In the genomic region with DNA sequence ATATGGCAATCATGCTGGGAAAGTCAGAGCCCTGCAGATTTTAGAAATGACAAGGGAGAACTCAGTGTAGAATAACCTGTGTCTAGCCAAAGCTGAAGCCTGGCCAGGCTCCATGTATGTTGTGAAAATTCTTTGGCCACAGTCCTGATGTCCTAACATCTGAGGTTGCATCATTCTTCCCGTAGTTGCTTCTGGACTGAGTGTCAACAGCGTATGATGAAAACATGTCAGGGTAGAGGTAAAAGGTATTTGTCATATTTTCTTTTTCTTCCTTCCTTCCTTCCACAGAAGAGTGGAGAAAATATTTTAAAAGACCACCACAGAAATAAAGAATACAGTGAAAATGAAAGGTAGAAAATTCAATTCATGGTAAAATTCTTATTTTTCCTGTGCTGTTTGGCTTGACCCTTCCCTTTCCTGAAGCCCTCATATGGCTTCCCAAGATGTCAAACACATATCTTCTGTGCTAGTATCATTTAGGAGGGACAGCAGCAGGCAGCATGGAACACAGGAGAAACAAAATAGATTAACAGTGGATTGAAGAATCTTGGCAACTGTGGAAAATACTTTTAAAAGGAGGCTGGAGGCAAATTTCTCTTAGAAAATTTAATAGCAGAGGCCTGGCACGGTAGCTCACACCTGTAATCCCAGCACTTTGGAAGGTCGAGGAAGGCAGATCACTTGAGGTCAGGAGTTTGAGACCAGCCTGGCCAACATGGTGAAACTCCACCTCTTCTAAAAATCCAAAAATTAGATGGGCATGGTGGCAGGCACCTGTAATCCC, we compare ENCODE assay signal across 9 cellular contexts. TPM values are rescaled to one million over a fixed set of nuclear protein-coding genes. Genes with fewer than 3 reads are reported as not detected.
DNase-seq lines count a peak whose midpoint lies in the region; TF ChIP-seq lines count a peak whose summit lies in the region.
"Had no signal": no experiment of that assay in that cellular context is flagged by ENCODE, and none has a peak within 500 bp of the region (broad histone marks: within the 10 kb centered on the region; RNA-seq: fewer than 3 reads in every experiment).

No MANE protein-coding gene starts in this region.

- no peaks in the 10 kb centered on the region for H3K4me1 ChIP-seq in testis

- DNase-seq in HL-60 (ENCODE audit: low read depth in 1 of 2, low spot score in 1 of 2) (peak; percentile 79 to 86), astrocyte of the cerebellum (ENCODE audit: low read depth) (peak; percentile 55), iris pigment epithelial cell (ENCODE audit: low read depth) (peak; percentile 96), testis (peak; percentile 31), occipital lobe (lab: John Stamatoyannopoulos, UW) (no peak), NCI-H1417 treated with DMSO at 0.1 percent for 48 hours (lab: John Stamatoyannopoulos, UW) (no peak)
- no peak for DNase-seq in activated CD4-positive, alpha-beta T cell treated with anti-CD3 and anti-CD28 coated beads for 48 hours
- DNase-seq in activated CD4-positive, alpha-beta T cell treated with anti-CD3 and anti-CD28 coated beads for 4 hours, result no peak
- DNase-seq: NCI-H524 treated with DMSO at 0.1 percent for 48 hours had no signal

- in situ Hi-C loops in astrocyte of the cerebellum (cut with HindIII; ENCODE audit: low sequenced_read_pairs), result no loop called here

- H3K27ac ChIP-seq in HL-60 (replicated peaks), result peak overlapping the region; percentile 60
- H3K27ac ChIP-seq in testis, result no peak overlapping the region

- WGBS in testis, 2 donors, result 72 to 74% methylated on average over 4 of the region's 4 CpGs

- intact Hi-C loops in testis (cut with DNase I; ENCODE audit: low total_unique reads), result no loop called here

- H3K9me3 ChIP-seq in testis, result no peaks in the 10 kb centered on the region

- no peak overlapping the region for H3K4me3 ChIP-seq in HL-60 (replicated peaks; ENCODE audit: insufficient read depth, low read length)
- H3K4me3 ChIP-seq in astrocyte of the cerebellum (ENCODE audit: low read depth, low read length), result no peak overlapping the region
- no peak overlapping the region for H3K4me3 ChIP-seq in testis

- H3K27me3 ChIP-seq in HL-60 (ENCODE audit: insufficient read depth, poor library complexity, severe bottlenecking) (no peaks in the 10 kb centered on the region), testis (no peaks in the 10 kb centered on the region)

- no peak for TF ChIP-seq POLR2A in testis (IDR thresholded peaks at IDR 0.05)

- H3K36me3 ChIP-seq in testis (ENCODE audit: low read depth, missing control alignments), result no peaks in the 10 kb centered on the region

- TF ChIP-seq CTCF in HL-60 (IDR thresholded peaks at IDR 0.05; ENCODE audit: insufficient read depth, low read length), result no peak
- TF ChIP-seq CTCF in astrocyte of the cerebellum (IDR thresholded peaks at IDR 0.05; ENCODE audit: low read depth, low read length, missing control alignments), result no peak
- TF ChIP-seq CTCF in testis (IDR thresholded peaks at IDR 0.05), result no peak

RNA-seq across cellular contexts. Expression of a gene that starts 18.9 kb away (rescaled TPM):
- total RNA-seq in testis, result 10 to 100 TPM; 16.9 to 20.0 TPM
- 18.9 TPM for polyA plus RNA-seq in testis (ENCODE audit: insufficient read depth, low read depth, low replicate concordance)
- total RNA-seq in occipital lobe, result 15.9 TPM

Comparison
In these comparisons a context has a peak if more than half of its experiments do, and no peak if none do; other contexts are left out.
1. DNase-seq: peak in HL-60 (2 of 2), astrocyte of the cerebellum (single experiment), iris pigment epithelial cell (single experiment) and testis (single experiment); none in occipital lobe (single experiment), activated CD4-positive, alpha-beta T cell treated with anti-CD3 and anti-CD28 coated beads for 48 hours (single experiment), NCI-H1417 treated with DMSO at 0.1 percent for 48 hours (single experiment) and activated CD4-positive, alpha-beta T cell treated with anti-CD3 and anti-CD28 coated beads for 4 hours (0 of 2).